9 cellular contexts compared by ENCODE assay signal in the genomic region with DNA sequence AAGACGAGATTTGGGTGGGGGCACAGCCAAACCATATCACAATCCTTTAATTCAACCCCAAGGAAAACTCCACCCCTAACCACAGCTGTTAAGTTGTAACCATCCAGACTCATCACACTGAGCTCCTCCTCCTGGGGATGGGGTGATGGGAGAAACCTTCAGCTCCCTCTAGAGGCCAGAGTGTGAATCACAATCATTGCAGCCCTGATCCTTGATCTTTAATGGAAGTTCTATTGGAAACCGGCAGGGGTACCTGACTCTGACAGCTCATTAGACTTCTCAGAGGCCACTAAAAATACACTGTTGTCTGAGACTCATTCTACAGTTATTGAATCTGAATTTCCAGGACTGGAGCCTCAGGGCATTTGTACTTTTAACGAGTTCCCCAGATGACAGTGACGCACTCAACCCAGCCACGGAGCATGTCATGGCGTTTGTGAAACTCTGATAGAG.
A peak's percentile ranks its signal among the peaks of the same experiment; 100 is the strongest.
DNase-seq lines count a peak whose midpoint lies in the region; ATAC-seq and TF ChIP-seq lines count a peak whose summit lies in the region.
"Had no signal": no experiment of that assay in that cellular context is flagged by ENCODE, and none has a peak within 500 bp of the region (broad histone marks: within the 10 kb centered on the region; RNA-seq: fewer than 3 reads in every experiment).

No MANE protein-coding gene starts in this region.

- no peak for TF ChIP-seq POLR2A in prostate gland (IDR thresholded peaks at IDR 0.05)

- no peak overlapping the region for H3K4me2 ChIP-seq in Karpas-422 (ENCODE audit: low read depth, low read length, poor library complexity, severe bottlenecking)

- peaks cover 20% of the 10 kb centered on the region for H3K9me3 Mint-ChIP-seq in activated CD4-positive, alpha-beta T cell treated with anti-CD3 and anti-CD28 coated beads, Interleukin-2, amount 10 ng/mL, durations not matched to agents 7 days and 5 days
- H3K9me3 Mint-ChIP-seq: central memory CD8-positive, alpha-beta T cell had no signal

- peak; percentile 61 for TF ChIP-seq CTCF in RWPE2 (IDR thresholded peaks at IDR 0.05; ENCODE audit: poor library complexity, severe bottlenecking)
- TF ChIP-seq CTCF in fibroblast of pulmonary artery (IDR thresholded peaks at IDR 0.05; ENCODE audit: low read length, missing control alignments) = peak; percentile 48
- TF ChIP-seq CTCF in prostate gland (IDR thresholded peaks at IDR 0.05) = peak; percentile 19 to 69 (median 60)

- CTCF ChIA-PET in activated CD4-positive, alpha-beta T cell treated with anti-CD3 and anti-CD28 coated beads, Interleukin-2, amount 10 ng/mL, durations not matched to agents 7 days and 5 days (lab: Charles Lee) = interaction anchor here (0.7 kb wide), 1 partner anchor 445 kb away, joined by 4 read pairs; no protein-coding TSS in a partner anchor

- DNase-seq in activated CD4-positive, alpha-beta T cell treated with anti-CD3 and anti-CD28 coated beads, Interleukin-2, amount 10 ng/mL, durations not matched to agents 7 days and 5 days = peak; percentile 8
- no peak for DNase-seq in activated CD4-positive, alpha-beta T cell treated with anti-CD3 and anti-CD28 coated beads, Interleukin-2, amount 50 U/mL, for 1 hour
- peak; percentile 89 for DNase-seq in Karpas-422
- DNase-seq in RWPE2 (ENCODE audit: low spot score) = no peak
- DNase-seq in fibroblast of pulmonary artery (ENCODE audit: low read depth) = peak; percentile 26
- DNase-seq in prostate gland (ENCODE audit: low spot score) = peak; percentile 19
- DNase-seq in amniotic stem cell (lab: John Stamatoyannopoulos, UW) = no peak

- peak; percentile 46; the same call in 1 of the 3 replicates for ATAC-seq in RWPE2 (ENCODE audit: low read depth)
- no peak for ATAC-seq in HG03378 (IDR thresholded peaks at IDR 0.05; ENCODE audit: unreplicated experiment)

- no peaks in the 10 kb centered on the region for H3K9me2 ChIP-seq in Karpas-422 (replicated peaks; ENCODE audit: insufficient read depth, low read length)

- H3K9me3 ChIP-seq in Karpas-422 (ENCODE audit: low read length) = peaks cover 27% of the 10 kb centered on the region
- peaks cover 4% of the 10 kb centered on the region for H3K9me3 ChIP-seq in RWPE2 (ENCODE audit: severe bottlenecking)
- no peaks in the 10 kb centered on the region for H3K9me3 ChIP-seq in prostate gland

- H3K27me3 ChIP-seq in Karpas-422 (ENCODE audit: low read length) = no peaks in the 10 kb centered on the region; the same call in 1 of the 2 replicates
- no peaks in the 10 kb centered on the region for H3K27me3 ChIP-seq in RWPE2 (ENCODE audit: insufficient read depth, poor library complexity, severe bottlenecking)
- H3K27me3 ChIP-seq in prostate gland (replicated peaks; ENCODE audit: insufficient read depth) = no peaks in the 10 kb centered on the region

- H3K79me2 ChIP-seq in Karpas-422 (ENCODE audit: low read length) = no peaks in the 10 kb centered on the region

- peaks cover 5% of the 10 kb centered on the region; the same call in 1 of the 2 replicates for H3K4me1 ChIP-seq in Karpas-422 (ENCODE audit: low read length)
- H3K4me1 ChIP-seq in RWPE2 (ENCODE audit: insufficient read depth, poor library complexity, severe bottlenecking) = no peaks in the 10 kb centered on the region
- no peaks in the 10 kb centered on the region for H3K4me1 ChIP-seq in prostate gland (replicated peaks)

- H3K27ac ChIP-seq in Karpas-422 (ENCODE audit: low read length) = no peak overlapping the region
- no peak overlapping the region for H3K27ac ChIP-seq in RWPE2 (ENCODE audit: poor library complexity, severe bottlenecking)
- no peak overlapping the region for H3K27ac ChIP-seq in prostate gland

- H3K27me3 Mint-ChIP-seq in activated CD4-positive, alpha-beta T cell treated with anti-CD3 and anti-CD28 coated beads, Interleukin-2, amount 10 ng/mL, durations not matched to agents 7 days and 5 days = peaks cover 2% of the 10 kb centered on the region

- no peak overlapping the region for H2AFZ ChIP-seq in Karpas-422 (ENCODE audit: low read length)

- POLR2A ChIA-PET in activated CD4-positive, alpha-beta T cell treated with anti-CD3 and anti-CD28 coated beads, Interleukin-2, amount 10 ng/mL, durations not matched to agents 7 days and 5 days (lab: Charles Lee) = no interaction called here

- H3K27ac Mint-ChIP-seq in activated CD4-positive, alpha-beta T cell treated with anti-CD3 and anti-CD28 coated beads, Interleukin-2, amount 10 ng/mL, durations not matched to agents 7 days and 5 days = no peak overlapping the region

- H3K36me3 ChIP-seq in Karpas-422 (ENCODE audit: insufficient read depth, low read length) (no peaks in the 10 kb centered on the region), RWPE2 (ENCODE audit: low read depth) (no peaks in the 10 kb centered on the region), prostate gland (no peaks in the 10 kb centered on the region)

- no peaks in the 10 kb centered on the region for H4K20me1 ChIP-seq in Karpas-422 (ENCODE audit: insufficient read depth, low read depth, low read length)

- no peak overlapping the region for H3K4me3 Mint-ChIP-seq in activated CD4-positive, alpha-beta T cell treated with anti-CD3 and anti-CD28 coated beads, Interleukin-2, amount 10 ng/mL, durations not matched to agents 7 days and 5 days
- H3K4me3 Mint-ChIP-seq: central memory CD8-positive, alpha-beta T cell had no signal

- H3K9ac ChIP-seq in Karpas-422 (ENCODE audit: low read length) = no peak overlapping the region

- H3K4me3 ChIP-seq in Karpas-422 (ENCODE audit: low read length) = no peak overlapping the region
- H3K4me3 ChIP-seq in RWPE2 (ENCODE audit: severe bottlenecking) = no peak overlapping the region
- no peak overlapping the region for H3K4me3 ChIP-seq in fibroblast of pulmonary artery (replicated peaks; ENCODE audit: low read depth, low read length)
- no peak overlapping the region for H3K4me3 ChIP-seq in prostate gland

- no peaks in the 10 kb centered on the region for H3K4me1 Mint-ChIP-seq in activated CD4-positive, alpha-beta T cell treated with anti-CD3 and anti-CD28 coated beads, Interleukin-2, amount 10 ng/mL, durations not matched to agents 7 days and 5 days
- H3K4me1 Mint-ChIP-seq: central memory CD8-positive, alpha-beta T cell had no signal

- intact Hi-C loops in prostate gland (cut with DNase I) = no loop called here

- H3K36me3 Mint-ChIP-seq in activated CD4-positive, alpha-beta T cell treated with anti-CD3 and anti-CD28 coated beads, Interleukin-2, amount 10 ng/mL, durations not matched to agents 7 days and 5 days (ENCODE audit: low read depth) = no peaks in the 10 kb centered on the region

- WGBS in prostate gland = 47% methylated on average over 6 of the region's 6 CpGs

Comparison
In these comparisons a context has a peak if more than half of its experiments do, and no peak if none do; other contexts are left out.
1. DNase-seq: peak in activated CD4-positive, alpha-beta T cell treated with anti-CD3 and anti-CD28 coated beads, Interleukin-2, amount 10 ng/mL, durations not matched to agents 7 days and 5 days (single experiment), Karpas-422 (single experiment), fibroblast of pulmonary artery (single experiment) and prostate gland (single experiment); none in activated CD4-positive, alpha-beta T cell treated with anti-CD3 and anti-CD28 coated beads, Interleukin-2, amount 50 U/mL, for 1 hour (single experiment), RWPE2 (single experiment) and amniotic stem cell (single experiment).
2. Peak in every context shown above with its lines, with median percentiles within 50 percentile points of each other: CTCF ChIP-seq.